In the genomic region with DNA sequence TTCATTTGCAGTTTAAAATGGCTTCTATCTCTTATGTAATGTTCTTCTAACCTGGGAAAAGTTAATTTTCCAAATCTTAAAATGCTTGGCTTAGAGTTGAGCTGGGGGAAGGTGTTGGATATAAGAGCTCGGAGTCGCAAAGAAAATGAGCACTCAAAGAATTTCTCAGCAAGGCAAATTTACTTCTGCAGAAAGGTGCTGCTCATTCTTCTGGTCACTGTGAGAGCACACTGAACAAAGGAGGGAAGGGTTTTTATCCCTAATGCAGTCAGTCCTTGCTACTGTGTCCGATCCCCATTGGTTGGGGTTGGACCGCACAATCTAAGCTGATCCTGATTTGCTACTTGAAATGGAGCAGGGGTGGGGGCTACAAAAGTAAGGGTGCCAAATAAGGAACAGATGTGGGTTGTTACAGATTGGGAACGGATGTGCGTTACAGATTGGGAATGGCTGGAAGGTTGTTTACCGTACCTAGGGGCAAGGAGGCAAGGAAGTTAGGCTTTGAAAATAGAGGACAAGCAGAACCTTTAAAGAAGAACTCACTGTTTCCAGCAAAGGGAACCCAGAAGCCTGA, we compare ENCODE assay signal across 2 cellular contexts.
TF ChIP-seq lines count a peak whose summit lies in the region.

No MANE protein-coding gene starts in this region.

TF ChIP-seq in HepG2, 621 proteins besides CTCF, POLR2A, EP300 and RAD21:
- no peak for TF ChIP-seq ZNF816 (CRISPR knock-in tag; IDR thresholded peaks at IDR 0.05; ENCODE audit: borderline replicate concordance)
- TF ChIP-seq BCLAF1 (IDR thresholded peaks at IDR 0.05): no peak
- TF ChIP-seq ZNF562 (CRISPR knock-in tag; IDR thresholded peaks at IDR 0.05; ENCODE audit: borderline replicate concordance): peak; percentile 88
- no peak for TF ChIP-seq ZNF616 (CRISPR knock-in tag; IDR thresholded peaks at IDR 0.05; ENCODE audit: low read depth)
- no peak for TF ChIP-seq MEIS2 (CRISPR knock-in tag; IDR thresholded peaks at IDR 0.05)

TF ChIP-seq in GM23338, 12 proteins besides CTCF, POLR2A, EP300 and RAD21:
- no peak for TF ChIP-seq NANOG (IDR thresholded peaks at IDR 0.05; ENCODE audit: borderline replicate concordance)
